14 cellular contexts compared by ENCODE assay signal in genomic region chrY:13702276-13702675, GRCh38. TPM values are rescaled to one million over a fixed set of nuclear protein-coding genes. Genes with fewer than 3 reads are reported as not detected.
"Had no signal": no experiment of that assay in that cellular context is flagged by ENCODE, and none has a peak within 500 bp of the region (broad histone marks: within the 10 kb centered on the region; RNA-seq: fewer than 3 reads in every experiment).

No MANE protein-coding gene starts in this region.

- H3K27me3 Mint-ChIP-seq: activated naive CD4-positive, alpha-beta T cell treated with anti-CD3 and anti-CD28 coated beads, Interleukin-2, amount 50 U/mL, for 24 hours; stimulated activated naive CD8-positive, alpha-beta T cell treated with anti-CD3 and anti-CD28 coated beads, Interleukin-15, Interleukin-2, amounts not matched to agents 100 ng/mL and 50 ng/mL, for 24 hours had no signal

- H3K4me3 ChIP-seq: body of pancreas had no signal

- H3K9me3 ChIP-seq: body of pancreas, esophagus muscularis mucosa had no signal

- H3K4me3 Mint-ChIP-seq: nephron progenitor cell had no signal

- H3K36me3 ChIP-seq: esophagus muscularis mucosa had no signal

- H3K27me3 ChIP-seq: body of pancreas, esophagus muscularis mucosa had no signal

- DNase-seq: body of pancreas; left colon; nephron progenitor cell; stimulated activated CD4-positive, alpha-beta T cell treated with anti-CD3 and anti-CD28 coated beads, Interleukin-15, amount 100 ng/mL, for 24 hours; stimulated activated CD4-positive, alpha-beta T cell treated with anti-CD3 and anti-CD28 coated beads, Interleukin-4, amount 100 ng/mL, for 24 hours; SW 1271 had no signal

- H3K27ac Mint-ChIP-seq: nephron progenitor cell; stimulated activated naive CD8-positive, alpha-beta T cell treated with anti-CD3 and anti-CD28 coated beads, Interleukin-15, Interleukin-2, amounts not matched to agents 100 ng/mL and 50 ng/mL, for 24 hours had no signal

- ATAC-seq: body of pancreas, left colon had no signal

- H3K36me3 Mint-ChIP-seq: activated naive CD4-positive, alpha-beta T cell treated with anti-CD3 and anti-CD28 coated beads, Interleukin-2, amount 50 U/mL, for 24 hours had no signal

- H3K9me3 Mint-ChIP-seq: activated naive CD4-positive, alpha-beta T cell treated with anti-CD3 and anti-CD28 coated beads, Interleukin-2, amount 50 U/mL, for 24 hours; nephron progenitor cell; stimulated activated naive CD8-positive, alpha-beta T cell treated with anti-CD3 and anti-CD28 coated beads, Interleukin-15, Interleukin-2, amounts not matched to agents 100 ng/mL and 50 ng/mL, for 24 hours had no signal

- H3K4me1 Mint-ChIP-seq: nephron progenitor cell had no signal

- H3K27ac ChIP-seq: body of pancreas had no signal

RNA-seq across cellular contexts. Expression of gene TMSB4Y, which starts 1.4 kb away (rescaled TPM):
- total RNA-seq: body of pancreas, cerebellum, dermis microvascular lymphatic vessel endothelial cell, left colon, osteocyte, temporal lobe, ureter had no signal
